ENCODE assay signal across 28 cellular contexts in the genomic region with DNA sequence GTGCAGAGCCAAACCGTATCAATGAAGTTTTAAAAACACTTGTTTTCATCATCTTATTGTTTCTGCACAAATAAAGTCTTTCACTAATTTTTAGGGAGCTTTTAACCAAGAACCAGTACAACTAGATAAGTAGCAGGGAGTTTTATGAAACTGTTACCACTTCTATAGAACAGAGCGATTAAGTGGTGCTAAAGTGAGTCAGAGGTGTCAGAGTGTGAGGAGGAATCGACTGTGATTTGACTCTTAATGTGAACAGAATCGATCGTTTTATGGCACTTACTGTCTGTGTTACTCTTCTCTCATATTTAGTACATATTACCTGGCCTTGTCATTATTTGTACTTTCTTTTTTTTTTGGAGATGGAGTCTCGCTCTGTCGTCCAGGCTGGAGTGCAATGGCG.
"Had no signal": no experiment of that assay in that cellular context is flagged by ENCODE, and none has a peak within 500 bp of the region (broad histone marks: within the 10 kb centered on the region; RNA-seq: fewer than 3 reads in every experiment).

No MANE protein-coding gene starts in this region.

- H3K4me3 Mint-ChIP-seq: activated CD4-positive, alpha-beta T cell treated with anti-CD3 and anti-CD28 coated beads, Interleukin-2, amount 10 ng/mL, durations not matched to agents 7 days and 5 days; activated CD8-positive, alpha-beta memory T cell treated with anti-CD3 and anti-CD28 coated beads, Interleukin-2, amount 10 ng/mL, durations not matched to agents 7 days and 5 days; activated CD8-positive, alpha-beta T cell treated with anti-CD3 and anti-CD28 coated beads, Interleukin-2, amount 10 ng/mL, durations not matched to agents 7 days and 5 days; activated naive CD4-positive, alpha-beta T cell treated with anti-CD3 and anti-CD28 coated beads for 36 hours; activated naive CD8-positive, alpha-beta T cell treated with anti-CD3 and anti-CD28 coated beads for 36 hours; activated T-cell treated with anti-CD3 and anti-CD28 coated beads, Interleukin-2, amount 50 U/mL, for 4 hours; brain; central memory CD8-positive, alpha-beta T cell; T-helper 1 cell treated with Interleukin-12 subunit alpha and Interleukin-12 subunit beta and Interleukin-4 antibody, amounts not matched to agents 30 μg/mL and 1 μg/mL, for 36 hours; T-helper 2 cell treated with Interferon-gamma antibody and Interleukin-4, amounts not matched to agents 5 μg/mL and 100 μg/mL, for 36 hours had no signal

- H3K27me3 Mint-ChIP-seq: activated CD4-positive, alpha-beta T cell treated with anti-CD3 and anti-CD28 coated beads, Interleukin-2, amount 10 ng/mL, durations not matched to agents 7 days and 5 days; activated CD8-positive, alpha-beta memory T cell treated with anti-CD3 and anti-CD28 coated beads, Interleukin-2, amount 10 ng/mL, durations not matched to agents 7 days and 5 days; activated naive CD8-positive, alpha-beta T cell treated with anti-CD3 and anti-CD28 coated beads for 36 hours; brain; central memory CD8-positive, alpha-beta T cell had no signal

- H3K9me3 Mint-ChIP-seq: activated CD4-positive, alpha-beta T cell treated with anti-CD3 and anti-CD28 coated beads, Interleukin-2, amount 10 ng/mL, durations not matched to agents 7 days and 5 days; activated naive CD4-positive, alpha-beta T cell treated with anti-CD3 and anti-CD28 coated beads for 36 hours; activated naive CD4-positive, alpha-beta T cell treated with anti-CD3 and anti-CD28 coated beads, Interleukin-2, amount 50 U/mL, for 72 hours; activated naive CD8-positive, alpha-beta T cell treated with anti-CD3 and anti-CD28 coated beads for 36 hours; activated T-cell treated with anti-CD3 and anti-CD28 coated beads, Interleukin-2, amount 50 U/mL, for 4 hours; brain; central memory CD8-positive, alpha-beta T cell; T-helper 1 cell treated with Interleukin-12 subunit alpha and Interleukin-12 subunit beta and Interleukin-4 antibody, amounts not matched to agents 30 μg/mL and 1 μg/mL, for 36 hours; T-helper 2 cell treated with Interferon-gamma antibody and Interleukin-4, amounts not matched to agents 5 μg/mL and 100 μg/mL, for 36 hours had no signal

- DNase-seq: activated CD4-positive, alpha-beta T cell treated with anti-CD3 and anti-CD28 coated beads for 48 hours; activated CD4-positive, alpha-beta T cell treated with anti-CD3 and anti-CD28 coated beads, Interleukin-2, amount 10 ng/mL, durations not matched to agents 7 days and 5 days; activated CD4-positive, alpha-beta T cell treated with anti-CD3 and anti-CD28 coated beads, Interleukin-2, amount 50 U/mL, for 48 hours; activated CD4-positive, CD25-positive, alpha-beta regulatory T cell; activated CD8-positive, alpha-beta memory T cell treated with anti-CD3 and anti-CD28 coated beads for 24 hours; activated CD8-positive, alpha-beta memory T cell treated with anti-CD3 and anti-CD28 coated beads, Interleukin-2, amount 10 ng/mL, durations not matched to agents 7 days and 5 days; activated CD8-positive, alpha-beta memory T cell treated with anti-CD3 and anti-CD28 coated beads, Interleukin-2, amount 50 U/mL, for 48 hours; activated CD8-positive, alpha-beta T cell treated with anti-CD3 and anti-CD28 coated beads, Interleukin-2, amount 10 ng/mL, durations not matched to agents 7 days and 5 days; activated effector memory CD4-positive, alpha-beta T cell treated with anti-CD3 and anti-CD28 coated beads, Interleukin-2, amount 50 U/mL, for 16 hours; activated gamma-delta T cell treated with Interleukin-2 at 50 U/mL for 16 hours; activated naive CD4-positive, alpha-beta T cell; activated naive CD4-positive, alpha-beta T cell treated with anti-CD3 and anti-CD28 coated beads for 36 hours; activated naive CD4-positive, alpha-beta T cell treated with anti-CD3 and anti-CD28 coated beads, Interleukin-2, amount 50 U/mL, for 16 hours; activated naive CD8-positive, alpha-beta T cell treated with anti-CD3 and anti-CD28 coated beads for 36 hours; activated T-cell treated with anti-CD3 and anti-CD28 coated beads, Interleukin-2, amount 50 U/mL, for 4 hours; adrenal gland; amniotic stem cell; aorta; cerebellar nuclear complex; colonic mucosa; T-helper 1 cell; T-helper 9 cell had no signal

- H3K4me1 Mint-ChIP-seq: brain; central memory CD8-positive, alpha-beta T cell had no signal

- ATAC-seq: activated CD4-positive, CD25-positive, alpha-beta regulatory T cell treated with anti-CD3 and anti-CD28 coated beads, Interleukin-2, amount 50 U/mL, for 24 hours; activated CD8-positive, alpha-beta memory T cell treated with anti-CD3 and anti-CD28 coated beads, Interleukin-2, amount 10 ng/mL, durations not matched to agents 7 days and 5 days; activated CD8-positive, alpha-beta T cell treated with anti-CD3 and anti-CD28 coated beads, Interleukin-2, amount 10 ng/mL, durations not matched to agents 7 days and 5 days had no signal

- H3K27ac Mint-ChIP-seq: activated CD4-positive, alpha-beta T cell treated with anti-CD3 and anti-CD28 coated beads, Interleukin-2, amount 10 ng/mL, durations not matched to agents 7 days and 5 days; activated CD8-positive, alpha-beta memory T cell treated with anti-CD3 and anti-CD28 coated beads, Interleukin-2, amount 10 ng/mL, durations not matched to agents 7 days and 5 days; activated CD8-positive, alpha-beta T cell treated with anti-CD3 and anti-CD28 coated beads, Interleukin-2, amount 10 ng/mL, durations not matched to agents 7 days and 5 days; activated naive CD4-positive, alpha-beta T cell treated with anti-CD3 and anti-CD28 coated beads for 36 hours; activated naive CD8-positive, alpha-beta T cell treated with anti-CD3 and anti-CD28 coated beads for 36 hours; brain; T-helper 2 cell treated with Interferon-gamma antibody and Interleukin-4, amounts not matched to agents 5 μg/mL and 100 μg/mL, for 36 hours had no signal
